Comparison of ENCODE assay signal across 8 cellular contexts in the genomic region with DNA sequence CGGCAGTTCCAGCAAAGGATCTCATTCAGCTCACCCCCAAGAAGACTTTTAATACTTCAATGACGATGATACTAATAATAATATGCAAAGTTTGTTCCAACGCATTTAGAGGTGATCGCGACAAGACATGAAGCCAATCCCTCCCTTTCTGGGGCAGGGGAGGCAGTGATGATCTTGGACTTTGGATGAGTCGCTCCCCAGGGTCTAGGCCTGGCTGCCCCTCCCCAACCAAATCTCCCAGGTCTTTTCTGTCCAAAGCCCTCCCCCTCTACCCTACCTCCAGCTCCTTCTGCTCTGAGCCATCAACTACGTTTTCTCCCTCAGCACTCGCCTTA. TPM values are rescaled to one million over a fixed set of nuclear protein-coding genes. Genes with fewer than 3 reads are reported as not detected.
DNase-seq lines count a peak whose midpoint lies in the region; ATAC-seq and TF ChIP-seq lines count a peak whose summit lies in the region.

No MANE protein-coding gene starts in this region.

- in situ Hi-C loops in astrocyte of the cerebellum (cut with HindIII; ENCODE audit: low sequenced_read_pairs), result no loop called here

- peak overlapping the region; percentile 87 for H3K4me3 Mint-ChIP-seq in activated T-cell treated with anti-CD3 and anti-CD28 coated beads, Interleukin-2, amount 50 U/mL, for 4 hours

- intact Hi-C loops in lower leg skin (cut with DNase I; ENCODE audit: low total_unique reads), result no loop called here
- intact Hi-C loops in thyroid gland (cut with DNase I), result no loop called here
- intact Hi-C loops in sciatic nerve (cut with DNase I), result no loop called here

- no peaks in the 10 kb centered on the region for H3K9me3 Mint-ChIP-seq in activated T-cell treated with anti-CD3 and anti-CD28 coated beads, Interleukin-2, amount 50 U/mL, for 4 hours

- no peak for TF ChIP-seq CTCF in astrocyte of the cerebellum (IDR thresholded peaks at IDR 0.05; ENCODE audit: low read depth, low read length, missing control alignments)
- no peak for TF ChIP-seq CTCF in lower leg skin (IDR thresholded peaks at IDR 0.05)
- TF ChIP-seq CTCF in thyroid gland (IDR thresholded peaks at IDR 0.05), result no peak

- H3K27me3 Mint-ChIP-seq in activated T-cell treated with anti-CD3 and anti-CD28 coated beads, Interleukin-2, amount 50 U/mL, for 4 hours (ENCODE audit: low read depth), result peaks cover 53% of the 10 kb centered on the region

- H3K27ac ChIP-seq in thyroid gland, result peak overlapping the region; percentile 86 to 87 (median 87)

- DNase-seq in activated T-cell treated with anti-CD3 and anti-CD28 coated beads, Interleukin-2, amount 50 U/mL, for 4 hours, result no peak
- no peak for DNase-seq in activated T-cell treated with anti-CD3 and anti-CD28 coated beads, Interleukin-2, amount 50 U/mL, for 1 hour
- no peak for DNase-seq in astrocyte of the cerebellum (ENCODE audit: low read depth)
- no peak for DNase-seq in lower leg skin (ENCODE audit: low spot score in 2 of 2)
- no peak for DNase-seq in thyroid gland
- DNase-seq in iPS-NIHi7 (ENCODE audit: extremely low spot score), result no peak
- DNase-seq in NCI-H226, result no peak
- DNase-seq in sciatic nerve (ENCODE audit: low spot score), result no peak

- no peaks in the 10 kb centered on the region for H3K27me3 ChIP-seq in thyroid gland

- peaks cover 13 to 22% of the 10 kb centered on the region in 2 donors for H3K4me1 ChIP-seq in thyroid gland

- H3K9me3 ChIP-seq in thyroid gland, result no peaks in the 10 kb centered on the region

- H3K36me3 Mint-ChIP-seq in activated T-cell treated with anti-CD3 and anti-CD28 coated beads, Interleukin-2, amount 50 U/mL, for 4 hours (ENCODE audit: insufficient read depth), result no peaks in the 10 kb centered on the region

- TF ChIP-seq POLR2A in lower leg skin (IDR thresholded peaks at IDR 0.05) (no peak), thyroid gland (IDR thresholded peaks at IDR 0.05) (no peak)

- no peak for ATAC-seq in activated T-cell treated with anti-CD3 and anti-CD28 coated beads, Interleukin-2, amount 50 U/mL, for 4 hours
- no peak for ATAC-seq in sciatic nerve

- no peaks in the 10 kb centered on the region for H3K36me3 ChIP-seq in thyroid gland

- peaks cover 32% of the 10 kb centered on the region for H3K4me1 Mint-ChIP-seq in activated T-cell treated with anti-CD3 and anti-CD28 coated beads, Interleukin-2, amount 50 U/mL, for 4 hours (ENCODE audit: low read depth)

- H3K4me3 ChIP-seq in astrocyte of the cerebellum (ENCODE audit: low read depth, low read length) (peak overlapping the region; percentile 47), lower leg skin (ENCODE audit: low read depth, poor library complexity, severe bottlenecking) (peak overlapping the region; percentile 20), thyroid gland (replicated peaks in 1 of 3) (peak overlapping the region in 2 of 3 donors; percentile 1 to 39)

- 12 to 21% methylated on average over 8 of the region's 8 CpGs for WGBS in lower leg skin, 2 donors
- 14 to 18% methylated on average over 8 of the region's 8 CpGs for WGBS in thyroid gland, 2 donors

RNA-seq across cellular contexts. Expression of a gene that starts 33.9 kb away (rescaled TPM):
- 1,000 to 10,000 TPM; 1,247 to 1,756 (median 1,527) TPM for total RNA-seq in activated T-cell treated with anti-CD3 and anti-CD28 coated beads, Interleukin-2, amount 50 U/mL, for 4 hours
- 1,000 to 10,000 TPM in 1 of 4 donors, 100 to 1,000 TPM in 3; 530 to 1,047 (median 828) TPM for total RNA-seq in lower leg skin
- total RNA-seq in thyroid gland, result 100 to 1,000 TPM; 398 to 842 (median 578) TPM
- 405 TPM for total RNA-seq in sciatic nerve
